ENCODE assay signal across 14 cellular contexts in the genomic region with DNA sequence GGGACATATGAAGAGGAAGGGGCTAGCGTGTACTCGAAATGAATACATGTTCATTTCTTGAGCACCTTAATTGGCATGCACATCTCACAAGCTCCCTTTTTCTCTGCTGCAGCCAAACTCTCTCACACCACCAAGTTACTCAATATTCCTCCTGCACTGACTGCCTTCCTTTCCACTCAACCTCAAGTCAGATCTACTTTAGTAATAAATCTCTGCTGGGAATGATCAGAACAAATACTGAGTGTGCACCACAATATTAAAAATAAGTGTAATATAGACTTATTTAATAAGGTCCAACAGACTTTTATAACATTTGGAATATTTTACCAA.
A peak's percentile ranks its signal among the peaks of the same experiment; 100 is the strongest.
DNase-seq lines count a peak whose midpoint lies in the region; ATAC-seq and TF ChIP-seq lines count a peak whose summit lies in the region.
"Had no signal": no experiment of that assay in that cellular context is flagged by ENCODE, and none has a peak within 500 bp of the region (broad histone marks: within the 10 kb centered on the region; RNA-seq: fewer than 3 reads in every experiment).

No MANE protein-coding gene starts in this region.

- intact Hi-C loops in A673 (cut with micrococcal nuclease; ENCODE audit: unreplicated experiment): no loop called here
- intact Hi-C loops in mammary epithelial cell (cut with micrococcal nuclease): no loop called here

- H3K4me2 ChIP-seq in KMS-11: peak overlapping the region; percentile 76
- peak overlapping the region; percentile 88 for H3K4me2 ChIP-seq in mammary epithelial cell (ENCODE audit: insufficient read depth, low read depth, low read length)

- H2AFZ ChIP-seq in KMS-11 (ENCODE audit: low read depth) (peak overlapping the region; percentile 59; the same call in 1 of the 2 replicates), mammary epithelial cell (ENCODE audit: low read depth, low read length) (no peak overlapping the region)

- H3K27ac ChIP-seq in A673 (ENCODE audit: low read depth, low read length, poor library complexity, severe bottlenecking): peak overlapping the region; percentile 64
- H3K27ac ChIP-seq in KMS-11: no peak overlapping the region; the same call in 1 of the 2 replicates
- peak overlapping the region; percentile 77 for H3K27ac ChIP-seq in mammary epithelial cell (ENCODE audit: insufficient read depth, low read depth, low read length)
- H3K27ac ChIP-seq in iPS-18a (ENCODE audit: low read length): peak overlapping the region; percentile 5
- H3K27ac ChIP-seq: lower lobe of right lung had no signal

- CTCF ChIA-PET in A673 (lab: Charles Lee): interaction anchor here (0.6 kb wide), 1 partner anchor 1485 kb away, joined by 6 read pairs; no protein-coding TSS in a partner anchor
- CTCF ChIA-PET in mammary epithelial cell (lab: Charles Lee; ENCODE audit: low non-redundant PET): no interaction called here

- no peak overlapping the region for H3K9ac ChIP-seq in KMS-11
- H3K9ac ChIP-seq in mammary epithelial cell (ENCODE audit: insufficient read depth, low read length): no peak overlapping the region
- H3K9ac ChIP-seq in iPS-18a (ENCODE audit: low read length): no peak overlapping the region

- H3K9me3 ChIP-seq in A673 (ENCODE audit: low read depth, low read length, poor library complexity, severe bottlenecking) (no peaks in the 10 kb centered on the region), mammary epithelial cell (replicated peaks; ENCODE audit: insufficient read depth, low read length) (no peaks in the 10 kb centered on the region), iPS-18a (ENCODE audit: control insufficient read depth, low read depth, low read length) (no peaks in the 10 kb centered on the region)
- H3K9me3 ChIP-seq: lower lobe of right lung had no signal

- TF ChIP-seq CTCF in A673 (conservative IDR thresholded peaks at IDR 0.05; ENCODE audit: low read depth, low read length) (no peak), KMS-11 (conservative IDR thresholded peaks at IDR 0.05; ENCODE audit: low read depth, low read length) (no peak), mammary epithelial cell (conservative IDR thresholded peaks at IDR 0.05 in 1 of 2, IDR thresholded peaks at IDR 0.05 in 1 of 2; ENCODE audit: extremely low read depth in 1 of 2, insufficient read depth in 1 of 2, low read depth in 1 of 2, low read length in 2 of 2) (no peak)

- H3K27me3 ChIP-seq in A673 (replicated peaks; ENCODE audit: insufficient read depth, low read depth, low read length, poor library complexity) (no peaks in the 10 kb centered on the region), KMS-11 (ENCODE audit: insufficient read depth, low read depth) (no peaks in the 10 kb centered on the region), mammary epithelial cell (ENCODE audit: insufficient read depth, low read length) (no peaks in the 10 kb centered on the region), iPS-18a (ENCODE audit: control insufficient read depth, insufficient read depth, low read length) (no peaks in the 10 kb centered on the region)

- H3K4me1 ChIP-seq in A673 (ENCODE audit: insufficient read depth, low read length, poor library complexity, severe bottlenecking): peaks cover 28% of the 10 kb centered on the region
- peaks cover 30% of the 10 kb centered on the region for H3K4me1 ChIP-seq in KMS-11 (ENCODE audit: low read depth, poor library complexity, severe bottlenecking)
- peaks cover 33% of the 10 kb centered on the region for H3K4me1 ChIP-seq in mammary epithelial cell (ENCODE audit: insufficient read depth, low read length)
- H3K4me1 ChIP-seq in iPS-18a (ENCODE audit: control insufficient read depth, low read depth, low read length): peaks cover 28% of the 10 kb centered on the region
- H3K4me1 ChIP-seq: lower lobe of right lung had no signal

- 56% methylated on average over 2 of the region's 2 CpGs for WGBS in mammary epithelial cell (ENCODE audit: low coverage, missing lambda C conversion rate)

- DNase-seq in A673 (ENCODE audit: low spot score): no peak
- DNase-seq in mammary epithelial cell: peak; percentile 33
- no peak for DNase-seq in DMS79 (lab: John Stamatoyannopoulos, UW)
- DNase-seq in CD1c-positive myeloid dendritic cell (ENCODE audit: extremely low spot score): no peak
- DNase-seq: activated CD4-positive, alpha-beta T cell treated with anti-CD3 and anti-CD28 coated beads for 4 hours; anterior cingulate cortex; effector CD8-positive, alpha-beta T cell; lower lobe of right lung; NCI-H510A treated with DMSO at 0.1 percent for 48 hours; T-helper 2 cell had no signal

- no peak for TF ChIP-seq POLR2A in GM18505 (IDR thresholded peaks at IDR 0.05; ENCODE audit: borderline replicate concordance, extremely low read depth, insufficient read depth, insufficient read length)

- no peaks in the 10 kb centered on the region for H3K36me3 ChIP-seq in A673 (ENCODE audit: insufficient read depth, low read length, poor library complexity, severe bottlenecking)
- no peaks in the 10 kb centered on the region for H3K36me3 ChIP-seq in KMS-11 (ENCODE audit: insufficient read depth)
- H3K36me3 ChIP-seq in mammary epithelial cell (ENCODE audit: insufficient read depth, low read length): no peaks in the 10 kb centered on the region
- H3K36me3 ChIP-seq in iPS-18a (ENCODE audit: control insufficient read depth, low read depth, low read length): no peaks in the 10 kb centered on the region
- H3K36me3 ChIP-seq: lower lobe of right lung had no signal

- no peak for ATAC-seq in GM18868 (IDR thresholded peaks at IDR 0.05; ENCODE audit: unreplicated experiment)
- ATAC-seq in GM18505 (IDR thresholded peaks at IDR 0.05; ENCODE audit: unreplicated experiment): no peak

- no TSS peak for BruUV-seq in A673 (replicated peaks; lab: Mats Ljungman, UMichigan)
- no TSS peak for BruUV-seq in mammary epithelial cell (replicated peaks; lab: Mats Ljungman, UMichigan)

- no peak overlapping the region for H3K4me3 ChIP-seq in A673 (ENCODE audit: low read depth, low read length, poor library complexity, severe bottlenecking)
- H3K4me3 ChIP-seq in KMS-11 (IDR thresholded peaks at IDR 0.05; ENCODE audit: insufficient read depth, low read depth, low read length): no peak overlapping the region
- H3K4me3 ChIP-seq in mammary epithelial cell (replicated peaks in 1 of 3; ENCODE audit: insufficient read depth in 1 of 3, low read depth in 2 of 3, low read length in 3 of 3): no peak overlapping the region
- H3K4me3 ChIP-seq in iPS-18a (ENCODE audit: low read length): no peak overlapping the region
- H3K4me3 ChIP-seq: lower lobe of right lung had no signal

- in situ Hi-C loops in mammary epithelial cell (cut with MboI; ENCODE audit: low sequenced_read_pairs in 2 of 2): no loop called here

- dilution Hi-C loops in mammary epithelial cell (cut with HindIII; ENCODE audit: low sequenced_read_pairs): no loop called here

- H4K20me1 ChIP-seq in KMS-11 (ENCODE audit: insufficient read depth) (no peaks in the 10 kb centered on the region), mammary epithelial cell (ENCODE audit: insufficient read depth, low read length) (no peaks in the 10 kb centered on the region)

- POLR2A ChIA-PET in A673 (lab: Charles Lee; ENCODE audit: low non-redundant PET): no interaction called here

- H3K79me2 ChIP-seq in KMS-11 (ENCODE audit: insufficient read depth, low read depth) (no peaks in the 10 kb centered on the region), mammary epithelial cell (ENCODE audit: insufficient read depth, low read length) (no peaks in the 10 kb centered on the region)
